In genomic region chr4:81845761-81846160, GRCh38 we compare ENCODE assay signal across 25 cellular contexts.
"Had no signal": no experiment of that assay in that cellular context is flagged by ENCODE, and none has a peak within 500 bp of the region (broad histone marks: within the 10 kb centered on the region; RNA-seq: fewer than 3 reads in every experiment).

No MANE protein-coding gene starts in this region.

- H3K9me3 ChIP-seq: esophagus squamous epithelium, heart right ventricle, left lung, lower lobe of right lung, ovary, prostate gland, spleen, transverse colon had no signal

- H3K27me3 ChIP-seq: esophagus squamous epithelium, heart right ventricle, left lung, ovary, spleen, transverse colon had no signal

- ATAC-seq: activated CD8-positive, alpha-beta T cell treated with anti-CD3 and anti-CD28 coated beads for 36 hours; activated T-helper 17 cell treated with anti-CD3 and anti-CD28 coated beads, Interleukin-2, amount 50 U/mL, for 72 hours; heart right ventricle; lower lobe of right lung had no signal

- H3K4me1 Mint-ChIP-seq: activated B cell treated with CpG ODN at 0.5 μM for 24 hours; activated T-helper 17 cell treated with anti-CD3 and anti-CD28 coated beads, Interleukin-2, amount 50 U/mL, for 72 hours; nephron progenitor cell had no signal

- H3K36me3 ChIP-seq: esophagus squamous epithelium, heart right ventricle, left lung, lower lobe of right lung, ovary, prostate gland, spleen, transverse colon had no signal

- H3K27ac ChIP-seq: esophagus squamous epithelium, heart right ventricle, left lung, lower lobe of right lung, ovary, prostate gland, spleen, transverse colon had no signal

- FAIRE-seq: astrocyte, urothelium cell line had no signal

- H3K4me1 ChIP-seq: esophagus squamous epithelium, left lung, lower lobe of right lung, prostate gland, transverse colon had no signal

- H3K4me3 Mint-ChIP-seq: activated B cell treated with CpG ODN at 0.5 μM for 24 hours; activated CD8-positive, alpha-beta T cell treated with anti-CD3 and anti-CD28 coated beads for 36 hours; activated T-cell treated with anti-CD3 and anti-CD28 coated beads, Interleukin-2, amount 50 U/mL, for 4 hours; activated T-helper 17 cell treated with anti-CD3 and anti-CD28 coated beads, Interleukin-2, amount 50 U/mL, for 72 hours; nephron progenitor cell; T-helper 2 cell treated with Interferon-gamma antibody and Interleukin-4, amounts not matched to agents 5 μg/mL and 100 μg/mL, for 36 hours had no signal

- H3K27ac Mint-ChIP-seq: activated B cell treated with CpG ODN at 0.5 μM for 24 hours; activated CD8-positive, alpha-beta T cell treated with anti-CD3 and anti-CD28 coated beads for 36 hours; activated T-helper 17 cell treated with anti-CD3 and anti-CD28 coated beads, Interleukin-2, amount 50 U/mL, for 72 hours; nephron progenitor cell; T-helper 2 cell treated with Interferon-gamma antibody and Interleukin-4, amounts not matched to agents 5 μg/mL and 100 μg/mL, for 36 hours had no signal

- H3K4me3 ChIP-seq: esophagus squamous epithelium, heart right ventricle, left lung, lower lobe of right lung, ovary, prostate gland, spleen, transverse colon had no signal

- H3K9me3 Mint-ChIP-seq: activated B cell treated with CpG ODN at 0.5 μM for 24 hours; activated CD8-positive, alpha-beta T cell treated with anti-CD3 and anti-CD28 coated beads for 36 hours; activated T-cell treated with anti-CD3 and anti-CD28 coated beads, Interleukin-2, amount 50 U/mL, for 4 hours; activated T-helper 17 cell treated with anti-CD3 and anti-CD28 coated beads, Interleukin-2, amount 50 U/mL, for 72 hours; T-helper 2 cell treated with Interferon-gamma antibody and Interleukin-4, amounts not matched to agents 5 μg/mL and 100 μg/mL, for 36 hours had no signal

- DNase-seq: activated B cell treated with CpG ODN at 0.5 μM for 24 hours; activated CD4-positive, alpha-beta T cell treated with anti-CD3 and anti-CD28 coated beads, Interleukin-2, amount 50 U/mL, for 1 hour; activated CD8-positive, alpha-beta T cell treated with anti-CD3 and anti-CD28 coated beads for 36 hours; activated gamma-delta T cell treated with Interleukin-2 at 50 U/mL for 16 hours; activated naive CD4-positive, alpha-beta T cell treated with anti-CD3 and anti-CD28 coated beads, Interleukin-2, amount 50 U/mL, for 16 hours; activated T-cell treated with anti-CD3 and anti-CD28 coated beads, Interleukin-2, amount 50 U/mL, for 4 hours; amniotic stem cell; caudate nucleus; esophagus squamous epithelium; foreskin melanocyte; heart right ventricle; kidney glomerular epithelial cell; left lung; lower lobe of right lung; nephron progenitor cell; ovary; spleen; stimulated activated naive CD4-positive, alpha-beta T cell treated with Interleukin-2 at 50 U/mL for 16 hours; T-helper 1 cell; transverse colon had no signal
